Comparison of ENCODE assay signal across 1 cellular context in genomic region chr2:228140934-228141528, GRCh38.
TF ChIP-seq lines count a peak whose summit lies in the region.

No MANE protein-coding gene starts in this region.

TF ChIP-seq in HepG2, 621 proteins besides CTCF, POLR2A, EP300 and RAD21 (continued from another document):
- TF ChIP-seq ARID4A (CRISPR knock-in tag; IDR thresholded peaks at IDR 0.05; ENCODE audit: borderline replicate concordance) (no peak), ZNF589 (CRISPR knock-in tag; conservative IDR thresholded peaks at IDR 0.05) (no peak), MIXL1 (CRISPR knock-in tag; IDR thresholded peaks at IDR 0.05) (no peak), ZNF652 (CRISPR knock-in tag; IDR thresholded peaks at IDR 0.05; ENCODE audit: borderline replicate concordance, low read depth) (no peak), ZFP91 (CRISPR knock-in tag; IDR thresholded peaks at IDR 0.05; ENCODE audit: borderline replicate concordance) (no peak), NFKBIZ (CRISPR knock-in tag; IDR thresholded peaks at IDR 0.05) (no peak), CCDC6 (CRISPR knock-in tag; IDR thresholded peaks at IDR 0.05) (no peak), HNF4G (IDR thresholded peaks at IDR 0.05; ENCODE audit: borderline replicate concordance, low read depth, low read length) (no peak), HNF4G (CRISPR knock-in tag; IDR thresholded peaks at IDR 0.05; ENCODE audit: borderline replicate concordance, low read depth) (no peak), ZBTB39 (CRISPR knock-in tag; IDR thresholded peaks at IDR 0.05) (no peak)
